Comparison of ENCODE assay signal across 3 cellular contexts in the genomic region with DNA sequence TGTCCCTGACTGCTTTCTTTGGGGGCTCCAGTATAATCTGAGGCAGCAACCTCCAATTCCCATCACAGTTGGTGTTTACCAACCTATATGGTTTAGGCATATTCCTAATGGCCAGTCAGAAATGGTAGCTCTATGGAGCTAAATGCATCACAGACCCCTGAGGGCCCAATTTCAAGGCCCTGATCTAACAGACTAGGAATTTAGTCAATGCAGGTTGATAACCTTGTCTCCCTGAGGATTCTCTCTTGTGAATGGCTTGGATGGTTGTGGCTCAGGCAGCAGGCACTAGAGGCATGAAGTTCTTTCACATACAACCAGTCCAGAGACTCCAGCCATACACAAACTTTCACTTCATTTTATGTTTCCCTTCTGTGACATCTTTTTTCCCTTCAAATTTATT.
TF ChIP-seq lines count a peak whose summit lies in the region.

No MANE protein-coding gene starts in this region.

TF ChIP-seq in GM23338, 12 proteins besides CTCF, POLR2A, EP300 and RAD21 (continued from another document and continues in another):
- TF ChIP-seq, protein P1, sequence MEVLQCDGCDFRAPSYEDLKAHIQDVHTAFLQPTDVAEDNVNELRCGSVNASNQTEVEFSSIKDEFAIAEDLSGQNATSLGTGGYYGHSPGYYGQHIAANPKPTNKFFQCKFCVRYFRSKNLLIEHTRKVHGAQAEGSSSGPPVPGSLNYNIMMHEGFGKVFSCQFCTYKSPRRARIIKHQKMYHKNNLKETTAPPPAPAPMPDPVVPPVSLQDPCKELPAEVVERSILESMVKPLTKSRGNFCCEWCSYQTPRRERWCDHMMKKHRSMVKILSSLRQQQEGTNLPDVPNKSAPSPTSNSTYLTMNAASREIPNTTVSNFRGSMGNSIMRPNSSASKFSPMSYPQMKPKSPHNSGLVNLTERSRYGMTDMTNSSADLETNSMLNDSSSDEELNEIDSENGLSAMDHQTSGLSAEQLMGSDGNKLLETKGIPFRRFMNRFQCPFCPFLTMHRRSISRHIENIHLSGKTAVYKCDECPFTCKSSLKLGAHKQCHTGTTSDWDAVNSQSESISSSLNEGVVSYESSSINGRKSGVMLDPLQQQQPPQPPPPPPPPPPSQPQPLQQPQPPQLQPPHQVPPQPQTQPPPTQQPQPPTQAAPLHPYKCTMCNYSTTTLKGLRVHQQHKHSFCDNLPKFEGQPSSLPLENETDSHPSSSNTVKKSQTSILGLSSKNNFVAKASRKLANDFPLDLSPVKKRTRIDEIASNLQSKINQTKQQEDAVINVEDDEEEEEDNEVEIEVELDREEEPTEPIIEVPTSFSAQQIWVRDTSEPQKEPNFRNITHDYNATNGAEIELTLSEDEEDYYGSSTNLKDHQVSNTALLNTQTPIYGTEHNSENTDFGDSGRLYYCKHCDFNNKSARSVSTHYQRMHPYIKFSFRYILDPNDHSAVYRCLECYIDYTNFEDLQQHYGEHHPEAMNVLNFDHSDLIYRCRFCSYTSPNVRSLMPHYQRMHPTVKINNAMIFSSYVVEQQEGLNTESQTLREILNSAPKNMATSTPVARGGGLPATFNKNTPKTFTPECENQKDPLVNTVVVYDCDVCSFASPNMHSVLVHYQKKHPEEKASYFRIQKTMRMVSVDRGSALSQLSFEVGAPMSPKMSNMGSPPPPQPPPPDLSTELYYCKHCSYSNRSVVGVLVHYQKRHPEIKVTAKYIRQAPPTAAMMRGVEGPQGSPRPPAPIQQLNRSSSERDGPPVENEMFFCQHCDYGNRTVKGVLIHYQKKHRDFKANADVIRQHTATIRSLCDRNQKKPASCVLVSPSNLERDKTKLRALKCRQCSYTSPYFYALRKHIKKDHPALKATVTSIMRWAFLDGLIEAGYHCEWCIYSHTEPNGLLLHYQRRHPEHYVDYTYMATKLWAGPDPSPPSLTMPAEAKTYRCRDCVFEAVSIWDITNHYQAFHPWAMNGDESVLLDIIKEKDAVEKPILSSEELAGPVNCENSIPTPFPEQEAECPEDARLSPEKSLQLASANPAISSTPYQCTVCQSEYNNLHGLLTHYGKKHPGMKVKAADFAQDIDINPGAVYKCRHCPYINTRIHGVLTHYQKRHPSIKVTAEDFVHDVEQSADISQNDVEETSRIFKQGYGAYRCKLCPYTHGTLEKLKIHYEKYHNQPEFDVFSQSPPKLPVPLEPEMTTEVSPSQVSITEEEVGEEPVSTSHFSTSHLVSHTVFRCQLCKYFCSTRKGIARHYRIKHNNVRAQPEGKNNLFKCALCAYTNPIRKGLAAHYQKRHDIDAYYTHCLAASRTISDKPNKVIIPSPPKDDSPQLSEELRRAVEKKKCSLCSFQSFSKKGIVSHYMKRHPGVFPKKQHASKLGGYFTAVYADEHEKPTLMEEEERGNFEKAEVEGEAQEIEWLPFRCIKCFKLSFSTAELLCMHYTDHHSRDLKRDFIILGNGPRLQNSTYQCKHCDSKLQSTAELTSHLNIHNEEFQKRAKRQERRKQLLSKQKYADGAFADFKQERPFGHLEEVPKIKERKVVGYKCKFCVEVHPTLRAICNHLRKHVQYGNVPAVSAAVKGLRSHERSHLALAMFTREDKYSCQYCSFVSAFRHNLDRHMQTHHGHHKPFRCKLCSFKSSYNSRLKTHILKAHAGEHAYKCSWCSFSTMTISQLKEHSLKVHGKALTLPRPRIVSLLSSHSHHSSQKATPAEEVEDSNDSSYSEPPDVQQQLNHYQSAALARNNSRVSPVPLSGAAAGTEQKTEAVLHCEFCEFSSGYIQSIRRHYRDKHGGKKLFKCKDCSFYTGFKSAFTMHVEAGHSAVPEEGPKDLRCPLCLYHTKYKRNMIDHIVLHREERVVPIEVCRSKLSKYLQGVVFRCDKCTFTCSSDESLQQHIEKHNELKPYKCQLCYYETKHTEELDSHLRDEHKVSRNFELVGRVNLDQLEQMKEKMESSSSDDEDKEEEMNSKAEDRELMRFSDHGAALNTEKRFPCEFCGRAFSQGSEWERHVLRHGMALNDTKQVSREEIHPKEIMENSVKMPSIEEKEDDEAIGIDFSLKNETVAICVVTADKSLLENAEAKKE (CRISPR knock-in tag; IDR thresholded peaks at IDR 0.05) = no peak

TF ChIP-seq in WTC11, 78 proteins besides CTCF, POLR2A, EP300 and RAD21 (continued from another document):
- TF ChIP-seq, protein P2, sequence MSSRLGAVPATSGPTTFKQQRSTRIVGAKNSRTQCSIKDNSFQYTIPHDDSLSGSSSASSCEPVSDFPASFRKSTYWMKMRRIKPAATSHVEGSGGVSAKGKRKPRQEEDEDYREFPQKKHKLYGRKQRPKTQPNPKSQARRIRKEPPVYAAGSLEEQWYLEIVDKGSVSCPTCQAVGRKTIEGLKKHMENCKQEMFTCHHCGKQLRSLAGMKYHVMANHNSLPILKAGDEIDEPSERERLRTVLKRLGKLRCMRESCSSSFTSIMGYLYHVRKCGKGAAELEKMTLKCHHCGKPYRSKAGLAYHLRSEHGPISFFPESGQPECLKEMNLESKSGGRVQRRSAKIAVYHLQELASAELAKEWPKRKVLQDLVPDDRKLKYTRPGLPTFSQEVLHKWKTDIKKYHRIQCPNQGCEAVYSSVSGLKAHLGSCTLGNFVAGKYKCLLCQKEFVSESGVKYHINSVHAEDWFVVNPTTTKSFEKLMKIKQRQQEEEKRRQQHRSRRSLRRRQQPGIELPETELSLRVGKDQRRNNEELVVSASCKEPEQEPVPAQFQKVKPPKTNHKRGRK (CRISPR knock-in tag; IDR thresholded peaks at IDR 0.05; ENCODE audit: borderline replicate concordance) = no peak
TF ChIP-seq in WTC11: peak in this region for 0.

TF ChIP-seq in HepG2, 621 proteins besides CTCF, POLR2A, EP300 and RAD21 (continued from another document):
- TF ChIP-seq ZNF678 (CRISPR knock-in tag; IDR thresholded peaks at IDR 0.05) (no peak), NR2F6 (IDR thresholded peaks at IDR 0.05) (no peak), NR2F6 (CRISPR knock-in tag; IDR thresholded peaks at IDR 0.05) (no peak)
TF ChIP-seq in HepG2: peak in this region for 0.
